Comparison of ENCODE assay signal across 1 cellular context in the genomic region with DNA sequence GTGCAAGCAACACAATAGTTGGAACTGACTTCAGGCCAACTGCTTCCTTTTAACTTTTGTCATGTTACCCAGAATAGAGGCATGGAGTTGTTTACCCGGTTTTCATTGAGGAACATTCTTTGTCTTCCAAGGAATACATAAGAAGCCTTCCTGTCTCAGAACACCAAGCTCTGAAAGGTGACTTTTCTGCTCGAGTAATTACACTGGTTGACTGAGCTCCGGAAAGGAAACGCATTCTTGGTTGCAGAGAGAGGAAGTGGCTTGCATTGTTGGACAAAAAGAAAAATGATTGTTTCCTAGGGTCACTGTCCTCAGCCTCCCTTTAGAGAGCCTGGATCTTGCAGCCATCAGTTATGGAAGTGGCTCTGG.
TF ChIP-seq lines count a peak whose summit lies in the region.

No MANE protein-coding gene starts in this region.

TF ChIP-seq in GM23338, 12 proteins besides CTCF, POLR2A, EP300 and RAD21 (continued from another document):
- TF ChIP-seq, protein P1, sequence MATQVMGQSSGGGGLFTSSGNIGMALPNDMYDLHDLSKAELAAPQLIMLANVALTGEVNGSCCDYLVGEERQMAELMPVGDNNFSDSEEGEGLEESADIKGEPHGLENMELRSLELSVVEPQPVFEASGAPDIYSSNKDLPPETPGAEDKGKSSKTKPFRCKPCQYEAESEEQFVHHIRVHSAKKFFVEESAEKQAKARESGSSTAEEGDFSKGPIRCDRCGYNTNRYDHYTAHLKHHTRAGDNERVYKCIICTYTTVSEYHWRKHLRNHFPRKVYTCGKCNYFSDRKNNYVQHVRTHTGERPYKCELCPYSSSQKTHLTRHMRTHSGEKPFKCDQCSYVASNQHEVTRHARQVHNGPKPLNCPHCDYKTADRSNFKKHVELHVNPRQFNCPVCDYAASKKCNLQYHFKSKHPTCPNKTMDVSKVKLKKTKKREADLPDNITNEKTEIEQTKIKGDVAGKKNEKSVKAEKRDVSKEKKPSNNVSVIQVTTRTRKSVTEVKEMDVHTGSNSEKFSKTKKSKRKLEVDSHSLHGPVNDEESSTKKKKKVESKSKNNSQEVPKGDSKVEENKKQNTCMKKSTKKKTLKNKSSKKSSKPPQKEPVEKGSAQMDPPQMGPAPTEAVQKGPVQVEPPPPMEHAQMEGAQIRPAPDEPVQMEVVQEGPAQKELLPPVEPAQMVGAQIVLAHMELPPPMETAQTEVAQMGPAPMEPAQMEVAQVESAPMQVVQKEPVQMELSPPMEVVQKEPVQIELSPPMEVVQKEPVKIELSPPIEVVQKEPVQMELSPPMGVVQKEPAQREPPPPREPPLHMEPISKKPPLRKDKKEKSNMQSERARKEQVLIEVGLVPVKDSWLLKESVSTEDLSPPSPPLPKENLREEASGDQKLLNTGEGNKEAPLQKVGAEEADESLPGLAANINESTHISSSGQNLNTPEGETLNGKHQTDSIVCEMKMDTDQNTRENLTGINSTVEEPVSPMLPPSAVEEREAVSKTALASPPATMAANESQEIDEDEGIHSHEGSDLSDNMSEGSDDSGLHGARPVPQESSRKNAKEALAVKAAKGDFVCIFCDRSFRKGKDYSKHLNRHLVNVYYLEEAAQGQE (IDR thresholded peaks at IDR 0.05; ENCODE audit: unreplicated experiment): no peak
